Comparison of ENCODE assay signal across 1 cellular context in the genomic region with DNA sequence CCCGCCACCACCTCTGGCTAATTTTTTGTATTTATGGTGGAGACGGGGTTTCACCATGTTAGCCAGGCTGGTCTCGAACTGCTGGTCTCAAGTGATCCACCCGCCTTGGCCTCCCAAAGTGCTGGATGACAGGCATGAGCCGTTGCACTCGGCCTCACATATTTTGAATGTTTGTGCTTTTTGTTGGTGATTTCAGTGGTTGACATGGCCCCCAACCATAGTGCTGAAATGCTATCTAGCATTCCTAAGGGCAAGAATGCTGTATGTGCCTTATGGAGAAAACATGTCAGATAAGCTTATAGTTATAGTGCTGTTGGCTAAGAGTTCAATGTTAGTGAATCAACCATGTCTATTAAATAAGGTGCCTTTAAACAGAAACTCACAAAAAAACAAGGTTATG.
TF ChIP-seq lines count a peak whose summit lies in the region.

No MANE protein-coding gene starts in this region.

TF ChIP-seq in IMR-90, 13 proteins besides CTCF, POLR2A, EP300 and RAD21:
- TF ChIP-seq RCOR1 (IDR thresholded peaks at IDR 0.05; ENCODE audit: insufficient replicate concordance, low read length) (no peak), RFX5 (IDR thresholded peaks at IDR 0.05; ENCODE audit: low read depth, low read length) (no peak), FOS (IDR thresholded peaks at IDR 0.05; ENCODE audit: low read depth, low read length) (no peak), SMC3 (IDR thresholded peaks at IDR 0.05; ENCODE audit: low read depth, low read length) (no peak), MXI1 (IDR thresholded peaks at IDR 0.05; ENCODE audit: borderline replicate concordance, low read depth, low read length) (no peak), MAFK (IDR thresholded peaks at IDR 0.05; ENCODE audit: low read depth, low read length) (no peak), CEBPB (IDR thresholded peaks at IDR 0.05; ENCODE audit: low read depth, low read length) (no peak), CHD1 (IDR thresholded peaks at IDR 0.05; ENCODE audit: low read depth, low read length) (no peak)
- TF ChIP-seq, protein P1, sequence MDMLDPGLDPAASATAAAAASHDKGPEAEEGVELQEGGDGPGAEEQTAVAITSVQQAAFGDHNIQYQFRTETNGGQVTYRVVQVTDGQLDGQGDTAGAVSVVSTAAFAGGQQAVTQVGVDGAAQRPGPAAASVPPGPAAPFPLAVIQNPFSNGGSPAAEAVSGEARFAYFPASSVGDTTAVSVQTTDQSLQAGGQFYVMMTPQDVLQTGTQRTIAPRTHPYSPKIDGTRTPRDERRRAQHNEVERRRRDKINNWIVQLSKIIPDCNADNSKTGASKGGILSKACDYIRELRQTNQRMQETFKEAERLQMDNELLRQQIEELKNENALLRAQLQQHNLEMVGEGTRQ (IDR thresholded peaks at IDR 0.05; ENCODE audit: low read depth, low read length): no peak
- TF ChIP-seq, protein P2, sequence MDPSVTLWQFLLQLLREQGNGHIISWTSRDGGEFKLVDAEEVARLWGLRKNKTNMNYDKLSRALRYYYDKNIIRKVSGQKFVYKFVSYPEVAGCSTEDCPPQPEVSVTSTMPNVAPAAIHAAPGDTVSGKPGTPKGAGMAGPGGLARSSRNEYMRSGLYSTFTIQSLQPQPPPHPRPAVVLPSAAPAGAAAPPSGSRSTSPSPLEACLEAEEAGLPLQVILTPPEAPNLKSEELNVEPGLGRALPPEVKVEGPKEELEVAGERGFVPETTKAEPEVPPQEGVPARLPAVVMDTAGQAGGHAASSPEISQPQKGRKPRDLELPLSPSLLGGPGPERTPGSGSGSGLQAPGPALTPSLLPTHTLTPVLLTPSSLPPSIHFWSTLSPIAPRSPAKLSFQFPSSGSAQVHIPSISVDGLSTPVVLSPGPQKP (IDR thresholded peaks at IDR 0.05; ENCODE audit: borderline replicate concordance, low read depth, low read length): no peak
